ENCODE assay signal across 13 cellular contexts in genomic region chr20:50200482-50201104, GRCh38.
"Had no signal": no experiment of that assay in that cellular context is flagged by ENCODE, and none has a peak within 500 bp of the region (broad histone marks: within the 10 kb centered on the region; RNA-seq: fewer than 3 reads in every experiment).

No MANE protein-coding gene starts in this region.

- DNase-seq: activated B cell treated with CpG ODN at 0.5 μM for 24 hours; activated CD4-positive, alpha-beta T cell treated with anti-CD3 and anti-CD28 coated beads, Interleukin-2, amount 10 ng/mL, durations not matched to agents 24 days and 14 days; activated naive CD4-positive, alpha-beta T cell treated with Interleukin-2 at 50 U/mL for 16 hours; activated naive CD8-positive, alpha-beta T cell treated with anti-CD3 and anti-CD28 coated beads, Interleukin-2, amount 50 U/mL, for 24 hours; caudate nucleus; effector memory CD8-positive, alpha-beta T cell; hippocampal formation; retina had no signal

- H3K36me3 ChIP-seq: ovary had no signal

- H3K27ac ChIP-seq: ovary, tibial nerve had no signal

- H3K9me3 ChIP-seq: ovary had no signal

- H3K27me3 ChIP-seq: ovary, tibial nerve had no signal

- ATAC-seq: activated naive CD8-positive, alpha-beta T cell treated with anti-CD3 and anti-CD28 coated beads, Interleukin-2, amount 50 U/mL, for 24 hours; effector memory CD8-positive, alpha-beta T cell had no signal

- H3K4me3 ChIP-seq: ovary, smooth muscle cell, tibial nerve had no signal

- FAIRE-seq: astrocyte, TTC549 had no signal
